In genomic region chr1:242886137-242886536, GRCh38 we compare ENCODE assay signal across 14 cellular contexts.
DNase-seq lines count a peak whose midpoint lies in the region; ATAC-seq and TF ChIP-seq lines count a peak whose summit lies in the region.
"Had no signal": no experiment of that assay in that cellular context is flagged by ENCODE, and none has a peak within 500 bp of the region (broad histone marks: within the 10 kb centered on the region; RNA-seq: fewer than 3 reads in every experiment).

No MANE protein-coding gene starts in this region.

- peaks cover 2% of the 10 kb centered on the region for H3K4me1 ChIP-seq in mucosa of descending colon (ENCODE audit: low read depth)
- H3K4me1 ChIP-seq in esophagus muscularis mucosa, result peaks cover 0 to 4% (median 0%) of the 10 kb centered on the region in 4 donors

- H3K9me3 ChIP-seq in mucosa of descending colon (no peaks in the 10 kb centered on the region), esophagus muscularis mucosa (no peaks in the 10 kb centered on the region)

- H3K36me3 ChIP-seq in mucosa of descending colon (ENCODE audit: low read depth) (no peaks in the 10 kb centered on the region), esophagus muscularis mucosa (no peaks in the 10 kb centered on the region)
- H3K36me3 ChIP-seq: WERI-Rb-1 had no signal

- peak; percentile 32 for DNase-seq in GM19238 (ENCODE audit: insufficient read length, low spot score)
- DNase-seq in mucosa of descending colon, result peak in 2 of 3 donors; percentile 9 to 47
- no peak for DNase-seq in central memory CD4-positive, alpha-beta T cell
- DNase-seq in SK-N-DZ (ENCODE audit: low spot score), result no peak
- no peak for DNase-seq in occipital lobe (lab: John Stamatoyannopoulos, UW)
- no peak for DNase-seq in esophagus muscularis mucosa (ENCODE audit: extremely low spot score)
- DNase-seq: activated T-cell treated with anti-CD3 and anti-CD28 coated beads, Interleukin-2, amount 50 U/mL, for 24 hours; endodermal cell; GOT3; NCI-H524 treated with DMSO at 0.1 percent for 48 hours; SIG-M5; WERI-Rb-1 had no signal

- TF ChIP-seq EP300 in esophagus muscularis mucosa (IDR thresholded peaks at IDR 0.05), result no peak

- 14% methylated on average over 2 of the region's 2 CpGs for WGBS in esophagus muscularis mucosa

- intact Hi-C loops in mucosa of descending colon (cut with DNase I, micrococcal nuclease), result no loop called here
- intact Hi-C loops in esophagus muscularis mucosa (cut with DNase I), result no loop called here

- peaks cover 0 to 16% (median 2%) of the 10 kb centered on the region in 4 donors for H3K27me3 ChIP-seq in esophagus muscularis mucosa

- TF ChIP-seq POLR2A in esophagus muscularis mucosa (IDR thresholded peaks at IDR 0.05; ENCODE audit: low read depth), result no peak

- H3K27ac ChIP-seq in esophagus muscularis mucosa (replicated peaks in 1 of 4), result no peak overlapping the region
- H3K27ac ChIP-seq: WERI-Rb-1 had no signal

- peak; percentile 99 for ATAC-seq in GM21825 (IDR thresholded peaks at IDR 0.05; ENCODE audit: unreplicated experiment)
- peak; percentile 94 for ATAC-seq in HG03354 (IDR thresholded peaks at IDR 0.05; ENCODE audit: poor library complexity, severe bottlenecking, unreplicated experiment)
- ATAC-seq in mucosa of descending colon, result peak; percentile 94

- H3K4me3 ChIP-seq in mucosa of descending colon, result no peak overlapping the region
- H3K4me3 ChIP-seq in esophagus muscularis mucosa, result no peak overlapping the region

- no peak for TF ChIP-seq CTCF in mucosa of descending colon (IDR thresholded peaks at IDR 0.05)
- no peak for TF ChIP-seq CTCF in esophagus muscularis mucosa (IDR thresholded peaks at IDR 0.05)

Comparison
In these comparisons a context has a peak if more than half of its experiments do, and no peak if none do; other contexts are left out.
1. DNase-seq: peak in GM19238 (single experiment) and mucosa of descending colon (2 of 3); none in central memory CD4-positive, alpha-beta T cell (single experiment), SK-N-DZ (single experiment), occipital lobe (single experiment) and esophagus muscularis mucosa (single experiment).
2. Peak in every context shown above with its lines, with median percentiles within 50 percentile points of each other: ATAC-seq.